14 cellular contexts compared by ENCODE assay signal in genomic region chr16:72008065-72008423, GRCh38. TPM values are rescaled to one million over a fixed set of nuclear protein-coding genes. Genes with fewer than 3 reads are reported as not detected.
DNase-seq lines count a peak whose midpoint lies in the region; ATAC-seq and TF ChIP-seq lines count a peak whose summit lies in the region.
"Not testable (repeated sequence)": the region's sequence is repeated elsewhere in the genome, so short reads cannot be mapped to it uniquely, and the experiment has no call there.
"Had no signal": no experiment of that assay in that cellular context is flagged by ENCODE, and none has a peak within 500 bp of the region (broad histone marks: within the 10 kb centered on the region; RNA-seq: fewer than 3 reads in every experiment).

No MANE protein-coding gene starts in this region.

- not testable (repeated sequence) for H3K9me2 ChIP-seq in PC-9 (ENCODE audit: insufficient read depth)

- not testable (repeated sequence) for DNase-seq in H9; PC-9; activated T-cell treated with anti-CD3 and anti-CD28 coated beads, Interleukin-2, amount 50 U/mL, for 4 hours; chondrocyte (ENCODE audit: low spot score); right cardiac atrium; natural killer cell treated with Interleukin-12 subunit alpha and Interleukin-12 subunit beta and Interleukin-15 and Interleukin-18, amount 100 ng/mL, for 72 hours (ENCODE audit: low spot score)

- not testable (repeated sequence) for H3K9me3 Mint-ChIP-seq in H9; activated T-cell treated with anti-CD3 and anti-CD28 coated beads, Interleukin-2, amount 50 U/mL, for 4 hours; chondrocyte (ENCODE audit: low read depth); natural killer cell treated with Interleukin-12 subunit alpha and Interleukin-12 subunit beta and Interleukin-15 and Interleukin-18, amount 100 ng/mL, for 72 hours; stimulated activated memory B cell treated with anti-CD40 and anti-IgM and Interleukin-4, amounts not matched to agents 10 μg/mL and 1 μg/mL and 100 μg/mL, for 72 hours

- not testable (repeated sequence) for TF ChIP-seq CTCF in H9 (conservative IDR thresholded peaks at IDR 0.05); PC-9 (conservative IDR thresholded peaks at IDR 0.05); chondrocyte (IDR thresholded peaks at IDR 0.05)

- not testable (repeated sequence) for H3K4ac ChIP-seq in H9 (ENCODE audit: low read depth, low read length)

- H3K56ac ChIP-seq in H9 (ENCODE audit: insufficient read length, low read depth, low read length) = not testable (repeated sequence)

- H3K4me1 ChIP-seq in ACC112 (ENCODE audit: control insufficient read depth, insufficient read depth, low read length, unreplicated experiment); H9 (ENCODE audit: insufficient read depth, low read length); right cardiac atrium (ENCODE audit: control insufficient read depth, insufficient read depth, low read length): not testable (repeated sequence)
- peaks cover 11% of the 10 kb centered on the region; the same call in 1 of the 2 replicates for H3K4me1 ChIP-seq in PC-9 (replicated peaks; ENCODE audit: insufficient read depth)

- H3K27me3 Mint-ChIP-seq in H9 (ENCODE audit: low read depth) = peaks cover 26% of the 10 kb centered on the region
- not testable (repeated sequence) for H3K27me3 Mint-ChIP-seq in activated T-cell treated with anti-CD3 and anti-CD28 coated beads, Interleukin-2, amount 50 U/mL, for 4 hours (ENCODE audit: low read depth); chondrocyte (ENCODE audit: low read depth); natural killer cell treated with Interleukin-12 subunit alpha and Interleukin-12 subunit beta and Interleukin-15 and Interleukin-18, amount 100 ng/mL, for 72 hours; stimulated activated memory B cell treated with anti-CD40 and anti-IgM and Interleukin-4, amounts not matched to agents 10 μg/mL and 1 μg/mL and 100 μg/mL, for 72 hours

- H4K5ac ChIP-seq in H9 (ENCODE audit: insufficient read length, low read depth, low read length) = not testable (repeated sequence)

- POLR2A ChIA-PET in PC-9 (lab: Charles Lee; ENCODE audit: unreplicated experiment) = interaction anchor here (0.6 kb wide), 1 partner anchor 1075 kb away, joined by 16 read pairs; no protein-coding TSS in a partner anchor

- H2AFZ ChIP-seq in ACC112 (ENCODE audit: low read length, unreplicated experiment) (peak overlapping the region; percentile 23), PC-9 (peak overlapping the region; percentile 86)
- H2AFZ ChIP-seq in H9 (ENCODE audit: low read length) = not testable (repeated sequence)

- H2BK20ac ChIP-seq in H9 (ENCODE audit: low read depth, low read length, poor library complexity, severe bottlenecking) = not testable (repeated sequence)

- H2BK120ac ChIP-seq in H9 (ENCODE audit: low read depth, low read length, poor library complexity, severe bottlenecking) = not testable (repeated sequence)

- not testable (repeated sequence) for H3K18ac ChIP-seq in H9 (ENCODE audit: insufficient read length, low read depth, low read length)

- H3K79me1 ChIP-seq in H9 (ENCODE audit: insufficient read depth, low read depth, low read length, poor library complexity, severe bottlenecking) = not testable (repeated sequence)

- not testable (repeated sequence) for H3K4me2 ChIP-seq in H9 (ENCODE audit: insufficient read depth, insufficient read length, low read length)
- peak overlapping the region; percentile 79 for H3K4me2 ChIP-seq in PC-9

- H3K4me3 Mint-ChIP-seq in H9 (peak overlapping the region; percentile 84 to 97; a peak in 3 of 5 replicates), chondrocyte (ENCODE audit: unreplicated experiment) (peak overlapping the region; percentile 85)
- H3K4me3 Mint-ChIP-seq in activated T-cell treated with anti-CD3 and anti-CD28 coated beads, Interleukin-2, amount 50 U/mL, for 4 hours = peak overlapping the region; percentile 95
- peak overlapping the region; percentile 99 for H3K4me3 Mint-ChIP-seq in natural killer cell treated with Interleukin-12 subunit alpha and Interleukin-12 subunit beta and Interleukin-15 and Interleukin-18, amount 100 ng/mL, for 72 hours
- H3K4me3 Mint-ChIP-seq in stimulated activated memory B cell treated with anti-CD40 and anti-IgM and Interleukin-4, amounts not matched to agents 10 μg/mL and 1 μg/mL and 100 μg/mL, for 72 hours = peak overlapping the region; percentile 97

- not testable (repeated sequence) for H3K27ac ChIP-seq in ACC112 (ENCODE audit: low read depth, low read length); H9 (ENCODE audit: insufficient read length, low read depth, low read length); PC-9; right cardiac atrium (ENCODE audit: low read length)

- not testable (repeated sequence) for H3K4me1 Mint-ChIP-seq in H9; chondrocyte (ENCODE audit: low read depth)
- peaks cover 12% of the 10 kb centered on the region for H3K4me1 Mint-ChIP-seq in activated T-cell treated with anti-CD3 and anti-CD28 coated beads, Interleukin-2, amount 50 U/mL, for 4 hours (ENCODE audit: low read depth)
- peaks cover 9 to 14% of the 10 kb centered on the region in 2 donors for H3K4me1 Mint-ChIP-seq in natural killer cell treated with Interleukin-12 subunit alpha and Interleukin-12 subunit beta and Interleukin-15 and Interleukin-18, amount 100 ng/mL, for 72 hours (ENCODE audit: low read depth in 2 of 2)
- peaks cover 24% of the 10 kb centered on the region for H3K4me1 Mint-ChIP-seq in stimulated activated memory B cell treated with anti-CD40 and anti-IgM and Interleukin-4, amounts not matched to agents 10 μg/mL and 1 μg/mL and 100 μg/mL, for 72 hours

- not testable (repeated sequence) for H3K36me3 Mint-ChIP-seq in H9 (ENCODE audit: insufficient read depth in 1 of 3, low read depth in 3 of 3); activated T-cell treated with anti-CD3 and anti-CD28 coated beads, Interleukin-2, amount 50 U/mL, for 4 hours (ENCODE audit: insufficient read depth); chondrocyte (ENCODE audit: low read depth); natural killer cell treated with Interleukin-12 subunit alpha and Interleukin-12 subunit beta and Interleukin-15 and Interleukin-18, amount 100 ng/mL, for 72 hours; stimulated activated memory B cell treated with anti-CD40 and anti-IgM and Interleukin-4, amounts not matched to agents 10 μg/mL and 1 μg/mL and 100 μg/mL, for 72 hours

- H3K9me3 ChIP-seq in H9 (ENCODE audit: control insufficient read depth, low read depth, low read length); PC-9 (ENCODE audit: insufficient read depth, low read depth); right cardiac atrium (ENCODE audit: control insufficient read depth, low read length): not testable (repeated sequence)

- H3K9ac ChIP-seq in H9 (ENCODE audit: extremely low read depth, insufficient read length, low read length) = not testable (repeated sequence)

- not testable (repeated sequence) for H4K20me1 ChIP-seq in H9 (ENCODE audit: control insufficient read depth, insufficient read depth, insufficient read length); PC-9 (ENCODE audit: insufficient read depth)

- WGBS in H9 (ENCODE audit: extremely low coverage, insufficient read length, low lambda C conversion rate) = no CpG with 5 or more reads among the region's 9 CpGs
- 82% methylated on average over 9 of the region's 9 CpGs for WGBS in right cardiac atrium

- CTCF ChIA-PET in PC-9 (lab: Charles Lee) = not testable (repeated sequence)

- intact Hi-C loops in PC-9 (cut with micrococcal nuclease; ENCODE audit: unreplicated experiment) = loop anchor here (1.0 kb wide), 1 partner anchor 85 kb away; the partner anchor contains the start of genes DHX38 and TXNL4B
- intact Hi-C loops in right cardiac atrium (cut with DNase I) = not testable (repeated sequence)

- not testable (repeated sequence) for BruUV-seq in PC-9 (replicated peaks; lab: Mats Ljungman, UMichigan)

- not testable (repeated sequence) for H4K91ac ChIP-seq in H9 (ENCODE audit: insufficient read length, low read depth, low read length)

- H3K4me3 ChIP-seq in ACC112 (ENCODE audit: low read depth, low read length) (peak overlapping the region; percentile 100; the same call in 1 of the 2 replicates), PC-9 (peak overlapping the region; percentile 48), right cardiac atrium (ENCODE audit: low read length) (peak overlapping the region; percentile 19)

- H3F3A ChIP-seq in PC-9 (ENCODE audit: insufficient read depth, low read depth) = not testable (repeated sequence)

- not testable (repeated sequence) for H2AK5ac ChIP-seq in H9 (ENCODE audit: insufficient read length, low read length)

- not testable (repeated sequence) for H3K27me3 ChIP-seq in ACC112 (ENCODE audit: insufficient read depth, low read length); H9 (ENCODE audit: insufficient read depth, low read length); PC-9 (ENCODE audit: insufficient read depth, low read depth); right cardiac atrium (ENCODE audit: control insufficient read depth, insufficient read depth)

- H3K79me2 ChIP-seq in ACC112 (ENCODE audit: control insufficient read depth, insufficient read depth, low read length, unreplicated experiment); H9 (ENCODE audit: insufficient read depth, low read length); PC-9 (ENCODE audit: low read depth): not testable (repeated sequence)

- not testable (repeated sequence) for H3K27ac Mint-ChIP-seq in H9; chondrocyte (ENCODE audit: unreplicated experiment)
- peak overlapping the region in 1 of 2 donors; percentile 80 for H3K27ac Mint-ChIP-seq in natural killer cell treated with Interleukin-12 subunit alpha and Interleukin-12 subunit beta and Interleukin-15 and Interleukin-18, amount 100 ng/mL, for 72 hours
- peak overlapping the region; percentile 97 for H3K27ac Mint-ChIP-seq in stimulated activated memory B cell treated with anti-CD40 and anti-IgM and Interleukin-4, amounts not matched to agents 10 μg/mL and 1 μg/mL and 100 μg/mL, for 72 hours

- not testable (repeated sequence) for H3K36me3 ChIP-seq in ACC112 (ENCODE audit: insufficient read depth, low read length); PC-9 (ENCODE audit: low read depth)

- not testable (repeated sequence) for H4K8ac ChIP-seq in H9 (replicated peaks; ENCODE audit: insufficient read length, low read depth, low read length)

- H3K23me2 ChIP-seq in H9 (ENCODE audit: insufficient read length, low read depth, low read length, poor library complexity, severe bottlenecking) = not testable (repeated sequence)

- H2BK12ac ChIP-seq in H9 (ENCODE audit: insufficient read length, low read depth, low read length) = not testable (repeated sequence)

- H2BK15ac ChIP-seq in H9 (ENCODE audit: low read depth, low read length) = not testable (repeated sequence)

- not testable (repeated sequence) for H3K14ac ChIP-seq in H9 (ENCODE audit: insufficient read depth, low read length)

- H3K23ac ChIP-seq in H9 (ENCODE audit: insufficient read length, low read depth, low read length) = not testable (repeated sequence)

- ATAC-seq in activated T-cell treated with anti-CD3 and anti-CD28 coated beads, Interleukin-2, amount 50 U/mL, for 4 hours; right cardiac atrium; natural killer cell treated with Interleukin-12 subunit alpha and Interleukin-12 subunit beta and Interleukin-15 and Interleukin-18, amount 100 ng/mL, for 72 hours; stimulated activated memory B cell treated with anti-CD40 and anti-IgM and Interleukin-4, amounts not matched to agents 10 μg/mL and 1 μg/mL and 100 μg/mL, for 72 hours: not testable (repeated sequence)

- not testable (repeated sequence) for H3T11ph ChIP-seq in H9 (ENCODE audit: low read length)

- not testable (repeated sequence) for H2BK5ac ChIP-seq in H9 (ENCODE audit: insufficient read length, low read length)

RNA-seq across cellular contexts. Expression of gene DHODH, which starts 0.5 kb away (rescaled TPM):
- 16.4 and 18.8 TPM in 2 replicates for total RNA-seq in H9 (2021)
- 10.6 and 12.1 TPM in 2 replicates for total RNA-seq in PC-9 (2021)
- total RNA-seq in activated T-cell treated with anti-CD3 and anti-CD28 coated beads, Interleukin-2, amount 50 U/mL, for 4 hours = 10 to 100 TPM; 33.4 to 39.0 (median 35.8) TPM
- 4.1 to 5.7 TPM (median 4.6 TPM) in 3 replicates for total RNA-seq in chondrocyte
- 10 to 100 TPM; 44.1 to 55.7 (median 47.4) TPM for total RNA-seq in right cardiac atrium
- polyA plus RNA-seq in right cardiac atrium = 38.9 TPM
- total RNA-seq in natural killer cell treated with Interleukin-12 subunit alpha and Interleukin-12 subunit beta and Interleukin-15 and Interleukin-18, amount 100 ng/mL, for 72 hours = 10 to 100 TPM; 14.8 to 28.7 TPM

RNA-seq across cellular contexts. Expression of gene PKD1L3, which starts 7.8 kb away (rescaled TPM):
- total RNA-seq in H9 (2021) (not detected in 2 replicates), PC-9 (2021) (not detected in 2 replicates), chondrocyte (not detected in 3 replicates), right cardiac atrium (1 to 10 TPM in 1 of 4 donors, under 1 TPM in 3; 0.26 to 1.1 (median 0.44) TPM)
- not detected for total RNA-seq in activated T-cell treated with anti-CD3 and anti-CD28 coated beads, Interleukin-2, amount 50 U/mL, for 4 hours
- 0.18 TPM for polyA plus RNA-seq in right cardiac atrium
- total RNA-seq in natural killer cell treated with Interleukin-12 subunit alpha and Interleukin-12 subunit beta and Interleukin-15 and Interleukin-18, amount 100 ng/mL, for 72 hours = not detected
- total RNA-seq: Daoy, fibroblast of villous mesenchyme, M059J, pulmonary artery endothelial cell had no signal

RNA-seq across cellular contexts. Expression of gene HP, which starts 46.3 kb away (rescaled TPM):
- total RNA-seq in H9 (2021) = not detected in 2 replicates
- not detected in 2 replicates for total RNA-seq in PC-9 (2021)
- 10 to 100 TPM in 2 of 3 donors, 1 to 10 TPM in 1; 8.2 to 11.8 (median 11.4) TPM for total RNA-seq in activated T-cell treated with anti-CD3 and anti-CD28 coated beads, Interleukin-2, amount 50 U/mL, for 4 hours
- not detected in 3 replicates for total RNA-seq in chondrocyte
- 100 to 1,000 TPM in 1 of 4 donors, 10 to 100 TPM in 2, 1 to 10 TPM in 1; 3.1 to 103 (median 36.3) TPM for total RNA-seq in right cardiac atrium
- polyA plus RNA-seq in right cardiac atrium = 13.2 TPM
- total RNA-seq in natural killer cell treated with Interleukin-12 subunit alpha and Interleukin-12 subunit beta and Interleukin-15 and Interleukin-18, amount 100 ng/mL, for 72 hours = not detected
- total RNA-seq: Daoy, fibroblast of villous mesenchyme, left colon, M059J, pulmonary artery endothelial cell had no signal

RNA-seq across cellular contexts. Expression of gene HPR, which starts 55.0 kb away (rescaled TPM):
- not detected in 2 replicates for total RNA-seq in H9 (2021)
- total RNA-seq in PC-9 (2021) = not detected in 2 replicates
- not detected for total RNA-seq in activated T-cell treated with anti-CD3 and anti-CD28 coated beads, Interleukin-2, amount 50 U/mL, for 4 hours
- total RNA-seq in chondrocyte = not detected in 3 replicates
- total RNA-seq in right cardiac atrium = 10 to 100 TPM; 13.2 to 25.3 (median 15.8) TPM
- polyA plus RNA-seq in right cardiac atrium = 38.7 TPM
- not detected for total RNA-seq in natural killer cell treated with Interleukin-12 subunit alpha and Interleukin-12 subunit beta and Interleukin-15 and Interleukin-18, amount 100 ng/mL, for 72 hours
- total RNA-seq: Daoy, fibroblast of villous mesenchyme, left colon, M059J, pulmonary artery endothelial cell, subcutaneous adipose tissue had no signal

Comparison
In these comparisons a context has a peak if more than half of its experiments do, and no peak if none do; other contexts are left out.
1. H3K4me3 ChIP-seq: peak in every context shown above with its lines; median percentile 100 in ACC112; 48 in PC-9; 19 in right cardiac atrium.